ENCODE assay signal across 14 cellular contexts in the genomic region with DNA sequence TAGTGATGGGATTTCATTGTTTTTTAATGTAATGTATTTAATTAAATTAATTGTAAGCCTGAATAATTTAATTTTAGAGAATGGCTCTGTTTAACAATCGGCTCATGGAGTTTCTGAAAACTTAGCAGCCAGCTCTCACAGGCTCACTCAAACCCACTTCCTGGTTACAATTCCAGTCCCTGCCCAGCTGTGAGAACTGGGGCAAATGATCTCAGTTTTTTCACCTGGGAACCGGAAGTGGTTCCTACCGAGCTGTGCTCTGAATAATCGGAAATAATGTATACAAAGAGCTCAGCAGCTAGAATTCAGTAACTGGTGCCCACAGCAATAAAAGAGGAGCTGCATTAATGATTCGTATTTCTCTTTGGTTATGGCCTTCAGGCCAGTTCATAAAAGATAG.
DNase-seq lines count a peak whose midpoint lies in the region; ATAC-seq and TF ChIP-seq lines count a peak whose summit lies in the region.
"Had no signal": no experiment of that assay in that cellular context is flagged by ENCODE, and none has a peak within 500 bp of the region (broad histone marks: within the 10 kb centered on the region; RNA-seq: fewer than 3 reads in every experiment).

No MANE protein-coding gene starts in this region.

- H3K18ac ChIP-seq in mesenchymal stem cell (ENCODE audit: low read depth in 1 of 2, low read length in 2 of 2), result no peak overlapping the region

- no peak overlapping the region for H3K27ac ChIP-seq in GM23338 (ENCODE audit: low read depth)
- no peak overlapping the region for H3K27ac ChIP-seq in smooth muscle cell (ENCODE audit: low read depth)
- no peak overlapping the region for H3K27ac ChIP-seq in mesenchymal stem cell (ENCODE audit: low read length, poor library complexity, severe bottlenecking)
- H3K27ac ChIP-seq: foreskin keratinocyte, neutrophil had no signal

- H4K8ac ChIP-seq in mesenchymal stem cell (ENCODE audit: low read length), result no peak overlapping the region

- H3K27ac Mint-ChIP-seq in GM23338, result no peak overlapping the region
- H3K27ac Mint-ChIP-seq: type B pancreatic cell had no signal

- H3K9me3 ChIP-seq in smooth muscle cell (replicated peaks; ENCODE audit: low read depth) (no peaks in the 10 kb centered on the region), mesenchymal stem cell (ENCODE audit: control insufficient read depth, low read length) (no peaks in the 10 kb centered on the region)
- H3K9me3 ChIP-seq: neutrophil had no signal

- no peak overlapping the region for H2AK5ac ChIP-seq in mesenchymal stem cell (ENCODE audit: low read length, severe bottlenecking)

- no peak overlapping the region for H2BK120ac ChIP-seq in mesenchymal stem cell (ENCODE audit: low read depth, low read length)

- H3K79me2 ChIP-seq in GM23338 (replicated peaks; ENCODE audit: insufficient read depth) (no peaks in the 10 kb centered on the region), smooth muscle cell (ENCODE audit: low read depth) (no peaks in the 10 kb centered on the region)

- H4K91ac ChIP-seq in mesenchymal stem cell (ENCODE audit: low read length), result no peak overlapping the region

- H4K20me1 ChIP-seq in GM23338 (replicated peaks; ENCODE audit: insufficient read depth), result no peaks in the 10 kb centered on the region
- no peaks in the 10 kb centered on the region for H4K20me1 ChIP-seq in smooth muscle cell (ENCODE audit: low read depth)

- H3K4me1 ChIP-seq in GM23338 (ENCODE audit: insufficient read depth) (no peaks in the 10 kb centered on the region), smooth muscle cell (ENCODE audit: low read depth) (peaks cover 7% of the 10 kb centered on the region), mesenchymal stem cell (ENCODE audit: control insufficient read depth, insufficient read depth, low read depth, low read length) (no peaks in the 10 kb centered on the region)
- H3K4me1 ChIP-seq: foreskin keratinocyte had no signal

- no peak overlapping the region for H3K9ac ChIP-seq in smooth muscle cell (ENCODE audit: low read depth)
- H3K9ac ChIP-seq in mesenchymal stem cell (ENCODE audit: low read length), result no peak overlapping the region

- ATAC-seq in GM18858 (IDR thresholded peaks at IDR 0.05; ENCODE audit: unreplicated experiment) (peak; percentile 75), GM23338 (no peak)
- ATAC-seq: foreskin keratinocyte had no signal

- no peaks in the 10 kb centered on the region for H3K79me1 ChIP-seq in mesenchymal stem cell (replicated peaks; ENCODE audit: low read length, poor library complexity, severe bottlenecking)

- no peak overlapping the region for H2BK12ac ChIP-seq in mesenchymal stem cell (ENCODE audit: low read length in 2 of 2)

- H3K4me1 Mint-ChIP-seq in GM23338, result no peaks in the 10 kb centered on the region

- no peak overlapping the region for H3K23ac ChIP-seq in mesenchymal stem cell (ENCODE audit: low read length in 2 of 2)

- TF ChIP-seq CTCF in GM23338 (conservative IDR thresholded peaks at IDR 0.05; ENCODE audit: low read depth in 2 of 2) (no peak), smooth muscle cell (IDR thresholded peaks at IDR 0.05; ENCODE audit: borderline replicate concordance, insufficient read depth, poor library complexity, severe bottlenecking) (no peak)

- H3K9me2 ChIP-seq in GM23338 (ENCODE audit: insufficient read depth), result no peaks in the 10 kb centered on the region

- H3K4ac ChIP-seq in mesenchymal stem cell (ENCODE audit: low read depth in 1 of 2, low read length in 2 of 2), result no peak overlapping the region

- H3F3A ChIP-seq in GM23338 (replicated peaks; ENCODE audit: low read depth) (no peaks in the 10 kb centered on the region), smooth muscle cell (ENCODE audit: low read depth) (no peaks in the 10 kb centered on the region)

- no peak overlapping the region for H2BK5ac ChIP-seq in mesenchymal stem cell (ENCODE audit: low read depth, low read length, poor library complexity, severe bottlenecking)

- H3K4me2 ChIP-seq in GM23338 (no peak overlapping the region), smooth muscle cell (no peak overlapping the region), mesenchymal stem cell (ENCODE audit: low read length, poor library complexity, severe bottlenecking) (no peak overlapping the region)

- H2BK15ac ChIP-seq in mesenchymal stem cell (ENCODE audit: low read depth, poor library complexity, severe bottlenecking), result no peak overlapping the region

- H2AFZ ChIP-seq in GM23338, result peak overlapping the region; percentile 23; the same call in 1 of the 2 replicates
- H2AFZ ChIP-seq in smooth muscle cell (ENCODE audit: low read depth), result no peak overlapping the region
- no peak overlapping the region for H2AFZ ChIP-seq in mesenchymal stem cell (ENCODE audit: low read depth, low read length)

- DNase-seq in GM23338 (ENCODE audit: low spot score) (no peak), NCI-H1417 treated with DMSO at 0.1 percent for 48 hours (lab: John Stamatoyannopoulos, UW) (no peak), smooth muscle cell (lab: John Stamatoyannopoulos, UW; ENCODE audit: unreplicated experiment) (no peak), mesenchymal stem cell (no peak), NCI-H1092 treated with DMSO at 0.1 percent for 48 hours (lab: John Stamatoyannopoulos, UW) (no peak)
- peak; percentile 29 to 40 for DNase-seq in activated T-cell treated with anti-CD3 and anti-CD28 coated beads, Interleukin-2, amount 50 U/mL, for 48 hours
- DNase-seq in stimulated activated CD4-positive, alpha-beta T cell treated with anti-CD3 and anti-CD28 coated beads, Interleukin-2, amount 100 ng/mL, for 48 hours, result peak; percentile 10 to 12
- DNase-seq: foreskin keratinocyte, H7, MV-4-11, NCI-H69 had no signal

- H3K36me3 ChIP-seq in GM23338 (ENCODE audit: insufficient read depth) (no peaks in the 10 kb centered on the region), smooth muscle cell (ENCODE audit: low read depth) (no peaks in the 10 kb centered on the region), mesenchymal stem cell (ENCODE audit: control insufficient read depth in 1 of 2, insufficient read depth in 2 of 2, low read depth in 1 of 2, low read length in 2 of 2) (no peaks in the 10 kb centered on the region)
- H3K36me3 ChIP-seq: neutrophil had no signal

- no peaks in the 10 kb centered on the region for H3K36me3 Mint-ChIP-seq in GM23338 (ENCODE audit: low read depth)
- H3K36me3 Mint-ChIP-seq: type B pancreatic cell had no signal

- H3K27me3 ChIP-seq in GM23338 (ENCODE audit: insufficient read depth) (no peaks in the 10 kb centered on the region), smooth muscle cell (ENCODE audit: low read depth) (peaks cover 36% of the 10 kb centered on the region), mesenchymal stem cell (ENCODE audit: control insufficient read depth in 1 of 2, insufficient read depth in 1 of 2, low read length in 2 of 2) (no peaks in the 10 kb centered on the region)
- H3K27me3 ChIP-seq: foreskin keratinocyte had no signal

- 85% methylated on average over 5 of the region's 5 CpGs for WGBS in smooth muscle cell (ENCODE audit: low lambda C conversion rate)
- 83% methylated on average over 5 of the region's 5 CpGs for WGBS in mesenchymal stem cell

- no peaks in the 10 kb centered on the region for H3K27me3 Mint-ChIP-seq in GM23338 (ENCODE audit: insufficient read depth, low read depth, poor library complexity)

- H3K4me3 ChIP-seq in GM23338 (no peak overlapping the region), smooth muscle cell (no peak overlapping the region), mesenchymal stem cell (ENCODE audit: insufficient read depth in 1 of 2, low read depth in 1 of 2, low read length in 2 of 2) (no peak overlapping the region)

- no peak overlapping the region for H3K4me3 Mint-ChIP-seq in GM23338
- H3K4me3 Mint-ChIP-seq: type B pancreatic cell had no signal

- H3K9me3 Mint-ChIP-seq in GM23338, result no peaks in the 10 kb centered on the region

- no peak overlapping the region for H3K14ac ChIP-seq in mesenchymal stem cell (ENCODE audit: low read length in 2 of 2)

TF ChIP-seq in GM23338, 12 proteins besides CTCF, POLR2A, EP300 and RAD21 (continues in another document):
- TF ChIP-seq ETS1 (IDR thresholded peaks at IDR 0.05), result no peak
- TF ChIP-seq REST (IDR thresholded peaks at IDR 0.05; ENCODE audit: unreplicated experiment), result no peak

Comparison
In these comparisons a context has a peak if more than half of its experiments do, and no peak if none do; other contexts are left out.
1. DNase-seq: peak in activated T-cell treated with anti-CD3 and anti-CD28 coated beads, Interleukin-2, amount 50 U/mL, for 48 hours (2 of 2) and stimulated activated CD4-positive, alpha-beta T cell treated with anti-CD3 and anti-CD28 coated beads, Interleukin-2, amount 100 ng/mL, for 48 hours (2 of 2); none in GM23338 (single experiment), NCI-H1417 treated with DMSO at 0.1 percent for 48 hours (single experiment), smooth muscle cell (single experiment), mesenchymal stem cell (single experiment) and NCI-H1092 treated with DMSO at 0.1 percent for 48 hours (single experiment).